Comparison of ENCODE assay signal across 12 cellular contexts in the genomic region with DNA sequence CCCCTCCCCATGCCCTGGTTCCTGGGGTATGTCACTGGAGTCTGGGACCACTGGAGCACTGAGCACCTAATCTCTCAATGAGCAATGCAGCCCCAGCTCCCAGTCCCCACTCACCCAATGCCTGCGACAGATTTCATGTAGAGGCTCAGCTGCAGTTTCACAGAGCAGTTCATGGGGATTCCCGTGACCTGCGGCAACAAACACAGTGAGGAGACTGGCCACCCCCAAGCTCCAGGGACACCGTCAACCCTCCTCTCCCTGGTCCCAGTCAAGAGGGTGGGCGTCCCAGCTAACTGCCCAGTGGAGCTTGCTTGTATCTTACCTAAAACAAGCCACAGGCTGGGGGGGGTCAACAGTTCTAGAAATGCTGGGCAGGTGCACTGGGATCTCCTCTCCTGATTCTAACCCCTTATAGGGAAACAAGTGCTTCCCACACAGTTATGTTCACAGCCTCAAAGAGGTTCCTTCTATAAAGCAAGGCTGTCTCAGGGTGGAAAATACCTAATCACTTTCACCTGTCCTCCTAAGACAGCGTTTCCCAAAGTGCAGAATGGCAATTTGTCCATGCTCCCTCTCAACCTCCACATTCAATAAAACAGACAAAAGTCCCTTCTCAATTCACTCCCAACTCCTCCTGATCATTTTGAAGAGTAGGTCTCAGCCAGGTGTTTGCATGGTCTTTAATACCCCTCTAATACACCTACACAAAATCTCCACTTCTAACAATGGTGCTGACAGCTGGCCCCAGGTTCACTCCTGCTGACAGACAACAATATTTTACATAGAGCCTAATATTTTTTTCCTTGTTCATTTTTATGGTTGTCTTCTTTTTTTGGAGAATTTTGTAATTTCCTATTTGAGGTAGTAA.
A peak's percentile ranks its signal among the peaks of the same experiment; 100 is the strongest.
DNase-seq lines count a peak whose midpoint lies in the region; ATAC-seq, FAIRE-seq and TF ChIP-seq lines count a peak whose summit lies in the region.
"Had no signal": no experiment of that assay in that cellular context is flagged by ENCODE, and none has a peak within 500 bp of the region (broad histone marks: within the 10 kb centered on the region; RNA-seq: fewer than 3 reads in every experiment).

No MANE protein-coding gene starts in this region.

- no peaks in the 10 kb centered on the region for H3K9me3 Mint-ChIP-seq in activated T-helper 17 cell treated with anti-CD3 and anti-CD28 coated beads, Interleukin-2, amount 50 U/mL, for 72 hours
- H3K9me3 Mint-ChIP-seq: activated naive CD4-positive, alpha-beta T cell treated with anti-CD3 and anti-CD28 coated beads, Interleukin-2, amount 10 ng/mL, durations not matched to agents 7 days and 5 days had no signal

- TF ChIP-seq CTCF in GM13977 (IDR thresholded peaks at IDR 0.05; ENCODE audit: extremely low read depth, insufficient read depth, missing control alignments), result no peak

- peak overlapping the region; percentile 69 for H3K27ac Mint-ChIP-seq in activated T-helper 17 cell treated with anti-CD3 and anti-CD28 coated beads, Interleukin-2, amount 50 U/mL, for 72 hours
- H3K27ac Mint-ChIP-seq: activated naive CD4-positive, alpha-beta T cell treated with anti-CD3 and anti-CD28 coated beads, Interleukin-2, amount 10 ng/mL, durations not matched to agents 7 days and 5 days had no signal

- no peaks in the 10 kb centered on the region for H3K36me3 Mint-ChIP-seq in activated T-helper 17 cell treated with anti-CD3 and anti-CD28 coated beads, Interleukin-2, amount 50 U/mL, for 72 hours (ENCODE audit: low read depth)
- H3K36me3 Mint-ChIP-seq: activated naive CD4-positive, alpha-beta T cell treated with anti-CD3 and anti-CD28 coated beads, Interleukin-2, amount 10 ng/mL, durations not matched to agents 7 days and 5 days had no signal

- H3K4me1 Mint-ChIP-seq in activated T-helper 17 cell treated with anti-CD3 and anti-CD28 coated beads, Interleukin-2, amount 50 U/mL, for 72 hours, result peaks cover 27% of the 10 kb centered on the region

- in situ Hi-C loops in GM13977 (cut with MboI; ENCODE audit: low pct_unique_long_range_greater_than_20kb, low sequenced_read_pairs, unreplicated experiment), result no loop called here

- ATAC-seq in GM19351 (IDR thresholded peaks at IDR 0.05; ENCODE audit: unreplicated experiment), result peak; percentile 88
- ATAC-seq in HG02852 (IDR thresholded peaks at IDR 0.05; ENCODE audit: unreplicated experiment), result peak; percentile 73
- ATAC-seq in activated T-helper 17 cell treated with anti-CD3 and anti-CD28 coated beads, Interleukin-2, amount 50 U/mL, for 72 hours (replicated peaks), result peak; percentile 50
- no peak for ATAC-seq in HG03439 (IDR thresholded peaks at IDR 0.05; ENCODE audit: unreplicated experiment)

- peak; percentile 76 for DNase-seq in GM13977 (ENCODE audit: low spot score)
- DNase-seq in HTR-8/SVneo (ENCODE audit: insufficient read length, low spot score), result no peak
- no peak for DNase-seq in C1 segment of cervical spinal cord (lab: John Stamatoyannopoulos, UW)
- no peak for DNase-seq in activated naive CD4-positive, alpha-beta T cell treated with Interleukin-2 at 50 U/mL for 16 hours
- DNase-seq: activated CD4-positive, alpha-beta T cell treated with anti-CD3 and anti-CD28 coated beads, Interleukin-2, amount 50 U/mL, for 1 hour; activated naive CD4-positive, alpha-beta T cell treated with anti-CD3 and anti-CD28 coated beads, Interleukin-2, amount 10 ng/mL, durations not matched to agents 7 days and 5 days; NCI-H748 treated with DMSO at 0.1 percent for 48 hours had no signal

- H3K4me3 Mint-ChIP-seq in activated T-helper 17 cell treated with anti-CD3 and anti-CD28 coated beads, Interleukin-2, amount 50 U/mL, for 72 hours, result no peak overlapping the region
- H3K4me3 Mint-ChIP-seq: activated naive CD4-positive, alpha-beta T cell treated with anti-CD3 and anti-CD28 coated beads, Interleukin-2, amount 10 ng/mL, durations not matched to agents 7 days and 5 days had no signal

- FAIRE-seq in HTR-8/SVneo (lab: Jason Lieb, UNC), result no peak
- FAIRE-seq: islet of Langerhans had no signal

- H3K27me3 Mint-ChIP-seq in activated T-helper 17 cell treated with anti-CD3 and anti-CD28 coated beads, Interleukin-2, amount 50 U/mL, for 72 hours, result no peaks in the 10 kb centered on the region
- H3K27me3 Mint-ChIP-seq: activated naive CD4-positive, alpha-beta T cell treated with anti-CD3 and anti-CD28 coated beads, Interleukin-2, amount 10 ng/mL, durations not matched to agents 7 days and 5 days had no signal
